ENCODE assay signal across 9 cellular contexts in the genomic region with DNA sequence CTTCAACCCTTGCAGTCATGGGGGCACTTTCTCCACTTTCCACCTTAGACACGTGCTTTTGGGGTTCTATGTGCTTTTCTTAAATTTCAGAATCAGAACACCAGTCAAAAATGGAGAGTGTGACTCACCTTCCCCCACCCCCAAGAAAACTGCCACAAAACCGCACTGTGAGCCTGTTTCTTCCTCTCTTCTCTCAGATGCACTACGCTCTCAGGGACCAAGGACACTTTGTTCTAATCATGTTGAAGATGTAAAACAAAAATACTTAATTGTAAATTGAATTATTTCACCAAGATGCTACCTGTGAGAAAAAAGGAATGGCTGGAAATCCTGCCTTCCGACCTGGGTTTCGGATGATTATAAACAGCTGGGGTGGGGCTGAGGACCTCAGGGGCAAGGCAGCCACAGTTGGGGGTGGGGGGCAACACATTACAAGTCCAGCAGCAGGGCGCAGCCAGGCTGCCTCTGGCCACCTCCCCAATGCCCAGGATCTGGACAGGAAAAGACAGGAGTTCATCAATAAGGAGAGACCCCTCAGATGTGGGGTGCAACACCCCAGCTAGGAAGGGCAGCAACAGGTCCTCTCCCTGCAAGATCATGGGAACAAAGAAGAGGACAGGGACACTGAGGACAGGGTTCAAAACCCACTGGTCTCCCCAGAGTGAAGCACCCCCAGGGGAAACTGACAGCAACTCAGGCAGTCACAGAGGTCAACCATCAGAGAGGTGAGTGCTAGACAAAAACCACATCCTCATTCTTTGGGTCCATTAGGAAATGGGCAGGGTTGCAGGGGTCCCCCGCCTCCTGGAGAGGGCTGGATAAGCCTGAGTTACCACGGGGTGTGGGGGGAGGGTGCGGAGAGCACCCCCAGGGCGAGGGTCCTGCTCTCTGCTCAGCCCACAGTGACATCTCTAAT. TPM values are rescaled to one million over a fixed set of nuclear protein-coding genes. Genes with fewer than 3 reads are reported as not detected.
DNase-seq lines count a peak whose midpoint lies in the region; ATAC-seq lines count a peak whose summit lies in the region.
"Had no signal": no experiment of that assay in that cellular context is flagged by ENCODE, and none has a peak within 500 bp of the region (broad histone marks: within the 10 kb centered on the region; RNA-seq: fewer than 3 reads in every experiment).

No MANE protein-coding gene starts in this region.

- no peaks in the 10 kb centered on the region for H3K9me3 Mint-ChIP-seq in stimulated activated naive CD8-positive, alpha-beta T cell treated with anti-CD3 and anti-CD28 coated beads, Interleukin-15, amount 100 ng/mL, for 72 hours

- no peak overlapping the region for H2BK120ac ChIP-seq in mesenchymal stem cell (ENCODE audit: low read depth, low read length)

- H2AK5ac ChIP-seq in mesenchymal stem cell (ENCODE audit: low read length, severe bottlenecking) = peak overlapping the region; percentile 95

- H3K9ac ChIP-seq in mesenchymal stem cell (ENCODE audit: low read length) = no peak overlapping the region

- WGBS in mesenchymal stem cell = 82% methylated on average over 7 of the region's 10 CpGs

- H4K8ac ChIP-seq in mesenchymal stem cell (ENCODE audit: low read length) = no peak overlapping the region

- H2AFZ ChIP-seq in mesenchymal stem cell (ENCODE audit: low read depth, low read length) = no peak overlapping the region

- peak overlapping the region; percentile 64 for H3K27ac ChIP-seq in mesenchymal stem cell (ENCODE audit: low read length, poor library complexity, severe bottlenecking)
- H3K27ac ChIP-seq: A549 had no signal

- H3K27me3 Mint-ChIP-seq in stimulated activated naive CD8-positive, alpha-beta T cell treated with anti-CD3 and anti-CD28 coated beads, Interleukin-15, amount 100 ng/mL, for 72 hours = no peaks in the 10 kb centered on the region

- H3K14ac ChIP-seq in mesenchymal stem cell (ENCODE audit: low read length in 2 of 2) = no peak overlapping the region

- H3K4me2 ChIP-seq in mesenchymal stem cell (ENCODE audit: low read length, poor library complexity, severe bottlenecking) = peak overlapping the region; percentile 27
- H3K4me2 ChIP-seq: A549 had no signal

- intact Hi-C loops in Right ventricle myocardium superior (cut with DNase I) (no loop called here), Right ventricle myocardium inferior (cut with DNase I) (no loop called here)

- H3K4me3 ChIP-seq in Jurkat, Clone E6-1 (ENCODE audit: low read length) = peak overlapping the region; percentile 43
- H3K4me3 ChIP-seq in mesenchymal stem cell (ENCODE audit: insufficient read depth in 1 of 2, low read depth in 1 of 2, low read length in 2 of 2) = no peak overlapping the region
- H3K4me3 ChIP-seq: A549 had no signal

- peaks cover 100% of the 10 kb centered on the region for H3K4me1 Mint-ChIP-seq in stimulated activated naive CD8-positive, alpha-beta T cell treated with anti-CD3 and anti-CD28 coated beads, Interleukin-15, amount 100 ng/mL, for 72 hours

- no peak overlapping the region for H2BK15ac ChIP-seq in mesenchymal stem cell (ENCODE audit: low read depth, poor library complexity, severe bottlenecking)

- no peak overlapping the region for H3K23ac ChIP-seq in mesenchymal stem cell (ENCODE audit: low read length in 2 of 2)

- peaks cover 45% of the 10 kb centered on the region for H3K4me1 ChIP-seq in mesenchymal stem cell (ENCODE audit: control insufficient read depth, insufficient read depth, low read depth, low read length)
- H3K4me1 ChIP-seq: A549 had no signal

- ATAC-seq in Right ventricle myocardium superior (ENCODE audit: poor library complexity) (no peak), Right ventricle myocardium inferior (no peak)
- peak; percentile 65 for ATAC-seq in stimulated activated naive CD8-positive, alpha-beta T cell treated with anti-CD3 and anti-CD28 coated beads, Interleukin-15, amount 100 ng/mL, for 72 hours
- ATAC-seq: A549 had no signal

- H3K18ac ChIP-seq in mesenchymal stem cell (ENCODE audit: low read depth in 1 of 2, low read length in 2 of 2) = peak overlapping the region in 1 of 2 experiments; percentile 32

- peak overlapping the region; percentile 69 to 88 for H3K4me3 Mint-ChIP-seq in stimulated activated naive CD8-positive, alpha-beta T cell treated with anti-CD3 and anti-CD28 coated beads, Interleukin-15, amount 100 ng/mL, for 72 hours

- H3K4ac ChIP-seq in mesenchymal stem cell (ENCODE audit: low read depth in 1 of 2, low read length in 2 of 2) = no peak overlapping the region

- H2BK5ac ChIP-seq in mesenchymal stem cell (ENCODE audit: low read depth, low read length, poor library complexity, severe bottlenecking) = no peak overlapping the region

- peak overlapping the region; percentile 94 to 98 for H3K27ac Mint-ChIP-seq in stimulated activated naive CD8-positive, alpha-beta T cell treated with anti-CD3 and anti-CD28 coated beads, Interleukin-15, amount 100 ng/mL, for 72 hours

- DNase-seq in Right ventricle myocardium superior (peak; percentile 42), Right ventricle myocardium inferior (ENCODE audit: missing footprints) (no peak), mesenchymal stem cell (no peak), C1 segment of cervical spinal cord (lab: John Stamatoyannopoulos, UW) (no peak), SK-N-DZ (ENCODE audit: low spot score) (no peak)
- DNase-seq in Jurkat, Clone E6-1 (ENCODE audit: low read depth, low spot score) = peak; percentile 87
- DNase-seq in activated CD8-positive, alpha-beta memory T cell treated with anti-CD3 and anti-CD28 coated beads for 24 hours = peak; percentile 86
- DNase-seq in stimulated activated naive CD8-positive, alpha-beta T cell treated with anti-CD3 and anti-CD28 coated beads, Interleukin-15, amount 100 ng/mL, for 72 hours = peak; percentile 77 to 89

- H3K27me3 ChIP-seq in mesenchymal stem cell (ENCODE audit: control insufficient read depth in 1 of 2, insufficient read depth in 1 of 2, low read length in 2 of 2) = peaks cover 0 to 17% of the 10 kb centered on the region in 2 experiments

- peaks cover 0 to 3% of the 10 kb centered on the region in 2 experiments for H3K36me3 ChIP-seq in mesenchymal stem cell (ENCODE audit: control insufficient read depth in 1 of 2, insufficient read depth in 2 of 2, low read depth in 1 of 2, low read length in 2 of 2)

- no peaks in the 10 kb centered on the region for H3K9me3 ChIP-seq in mesenchymal stem cell (ENCODE audit: control insufficient read depth, low read length)
- H3K9me3 ChIP-seq: A549 had no signal

- H4K91ac ChIP-seq in mesenchymal stem cell (ENCODE audit: low read length) = peak overlapping the region; percentile 65

- no peak overlapping the region for H2BK12ac ChIP-seq in mesenchymal stem cell (ENCODE audit: low read length in 2 of 2)

- H3K79me1 ChIP-seq in mesenchymal stem cell (replicated peaks; ENCODE audit: low read length, poor library complexity, severe bottlenecking) = peaks cover 20% of the 10 kb centered on the region

RNA-seq across cellular contexts. Expression of a gene that starts 33.7 kb away (rescaled TPM):
- total RNA-seq in Right ventricle myocardium superior (18.7 TPM), Right ventricle myocardium inferior (24.1 TPM)
- 50.1 TPM for polyA plus RNA-seq in Jurkat, Clone E6-1 (2012; ENCODE audit: insufficient read depth, insufficient read length)
- polyA plus RNA-seq in mesenchymal stem cell (2013, experiment 1 of 2) = 3.2 TPM
- polyA plus RNA-seq in mesenchymal stem cell (2013, experiment 2 of 2) = 3.2 TPM
- 15.0 and 18.2 TPM in 2 replicates for polyA plus RNA-seq in SK-N-DZ (2014; cell fraction: cytosol; rRNA removed)
- polyA plus RNA-seq in SK-N-DZ (2014; cell fraction: nucleus; rRNA removed) = 27.2 and 58.4 TPM in 2 replicates

Comparison
In these comparisons a context has a peak if more than half of its experiments do, and no peak if none do; other contexts are left out.
1. DNase-seq: peak in Right ventricle myocardium superior (single experiment), Jurkat, Clone E6-1 (single experiment), activated CD8-positive, alpha-beta memory T cell treated with anti-CD3 and anti-CD28 coated beads for 24 hours (single experiment) and stimulated activated naive CD8-positive, alpha-beta T cell treated with anti-CD3 and anti-CD28 coated beads, Interleukin-15, amount 100 ng/mL, for 72 hours (2 of 2); none in Right ventricle myocardium inferior (single experiment), mesenchymal stem cell (single experiment), C1 segment of cervical spinal cord (0 of 14) and SK-N-DZ (single experiment).